Comparison of ENCODE assay signal across 10 cellular contexts in the genomic region with DNA sequence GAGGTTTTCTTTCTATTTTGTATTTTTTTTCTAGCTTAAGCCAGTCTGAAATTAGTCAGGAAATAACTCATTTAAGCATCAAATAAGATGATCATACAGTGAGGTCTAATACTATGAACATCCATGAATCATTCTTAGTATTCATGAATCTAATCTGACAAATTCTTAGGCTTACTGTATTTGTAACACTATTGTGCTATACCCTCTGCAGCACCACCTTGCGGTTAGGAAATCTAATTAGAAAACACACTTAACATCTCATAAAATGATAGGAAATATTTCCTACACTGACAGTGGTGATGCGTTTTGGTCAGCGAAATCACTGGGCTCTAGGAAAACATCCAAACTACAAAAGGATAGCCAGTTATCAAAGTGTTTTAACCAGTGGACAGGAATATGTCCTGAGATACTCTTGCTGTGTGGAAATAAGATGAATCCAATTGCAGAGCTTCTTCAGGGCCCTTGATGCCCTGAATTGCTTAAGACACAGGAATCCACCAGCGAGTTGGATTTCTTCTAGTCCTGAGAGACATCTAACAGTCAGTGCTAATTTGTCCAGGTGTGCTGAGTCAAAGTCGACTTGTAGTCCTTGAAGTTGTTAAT.
DNase-seq lines count a peak whose midpoint lies in the region; ATAC-seq and TF ChIP-seq lines count a peak whose summit lies in the region.
"Had no signal": no experiment of that assay in that cellular context is flagged by ENCODE, and none has a peak within 500 bp of the region (broad histone marks: within the 10 kb centered on the region; RNA-seq: fewer than 3 reads in every experiment).

No MANE protein-coding gene starts in this region.

- intact Hi-C loops in dorsolateral prefrontal cortex (cut with DNase I): no loop called here

- H3K27me3 ChIP-seq in endodermal cell (ENCODE audit: control insufficient read depth, insufficient read depth, low read length, poor library complexity, severe bottlenecking) (peaks cover 39% of the 10 kb centered on the region), dorsolateral prefrontal cortex (no peaks in the 10 kb centered on the region)
- H3K27me3 ChIP-seq: upper lobe of left lung had no signal

- no peak overlapping the region for H3K4me3 Mint-ChIP-seq in endodermal cell
- H3K4me3 Mint-ChIP-seq in progenitor cell of endocrine pancreas (ENCODE audit: low read depth): no peak overlapping the region

- ATAC-seq in HG02885 (IDR thresholded peaks at IDR 0.05; ENCODE audit: poor library complexity, unreplicated experiment) (no peak), HG02678 (IDR thresholded peaks at IDR 0.05; ENCODE audit: unreplicated experiment) (no peak)

- DNase-seq in GM12864 (ENCODE audit: low read depth): no peak
- DNase-seq in NCI-H2227 treated with DMSO at 0.1 percent for 48 hours (lab: John Stamatoyannopoulos, UW): peak; percentile 21
- peak; percentile 60 for DNase-seq in endodermal cell
- no peak for DNase-seq in progenitor cell of endocrine pancreas (ENCODE audit: low spot score, unreplicated experiment)
- no peak for DNase-seq in dorsolateral prefrontal cortex
- no peak for DNase-seq in amygdala (lab: John Stamatoyannopoulos, UW)
- DNase-seq: aorta, upper lobe of left lung had no signal

- H3K27ac Mint-ChIP-seq in endodermal cell (no peak overlapping the region), progenitor cell of endocrine pancreas (no peak overlapping the region)

- TF ChIP-seq CTCF in GM12864 (IDR thresholded peaks at IDR 0.05; ENCODE audit: low read depth, low read length, missing control alignments) (peak; percentile 19), endodermal cell (conservative IDR thresholded peaks at IDR 0.05) (peak; percentile 75), progenitor cell of endocrine pancreas (IDR thresholded peaks at IDR 0.05; ENCODE audit: unreplicated experiment) (peak; percentile 52), dorsolateral prefrontal cortex (IDR thresholded peaks at IDR 0.05 in 54 of 56, conservative IDR thresholded peaks at IDR 0.05 in 2 of 56; ENCODE audit: low read depth in 1 of 56, partially characterized antibody in 56 of 56) (peak in 21 of 56 donors; percentile 8 to 44 (median 20))

- no peaks in the 10 kb centered on the region for H3K36me3 Mint-ChIP-seq in endodermal cell (ENCODE audit: low read depth)
- H3K36me3 Mint-ChIP-seq in progenitor cell of endocrine pancreas (ENCODE audit: insufficient read depth): no peaks in the 10 kb centered on the region

- H3K27me3 Mint-ChIP-seq in endodermal cell (ENCODE audit: insufficient read depth) (no peaks in the 10 kb centered on the region), progenitor cell of endocrine pancreas (peaks cover 2% of the 10 kb centered on the region)

- 69 to 74% methylated on average over 4 to 5 of the region's 5 CpGs for WGBS in endodermal cell (ENCODE audit: insufficient coverage in 1 of 2, insufficient read length in 1 of 2), 2 experiments

- H3K9ac ChIP-seq in endodermal cell (ENCODE audit: extremely low read depth, low read length, poor library complexity, severe bottlenecking): no peak overlapping the region

- H3K4me3 ChIP-seq in GM12864 (ENCODE audit: low read depth, low read length) (no peak overlapping the region), endodermal cell (ENCODE audit: low read length) (no peak overlapping the region), dorsolateral prefrontal cortex (no peak overlapping the region)
- H3K4me3 ChIP-seq: upper lobe of left lung had no signal

- H3K36me3 ChIP-seq in endodermal cell (ENCODE audit: control insufficient read depth, insufficient read depth, low read length): no peaks in the 10 kb centered on the region
- H3K36me3 ChIP-seq: upper lobe of left lung had no signal

- no peaks in the 10 kb centered on the region for H3K9me3 ChIP-seq in endodermal cell (ENCODE audit: control insufficient read depth, low read length)
- H3K9me3 ChIP-seq: upper lobe of left lung had no signal

- H3K27ac ChIP-seq in endodermal cell (ENCODE audit: low read depth, low read length): no peak overlapping the region
- no peak overlapping the region for H3K27ac ChIP-seq in dorsolateral prefrontal cortex
- H3K27ac ChIP-seq: upper lobe of left lung had no signal

- H3K4me1 ChIP-seq in endodermal cell (ENCODE audit: control insufficient read depth, insufficient read depth, low read length): no peaks in the 10 kb centered on the region
- H3K4me1 ChIP-seq: upper lobe of left lung had no signal

- H3K9me3 Mint-ChIP-seq in endodermal cell: no peaks in the 10 kb centered on the region
- H3K9me3 Mint-ChIP-seq in progenitor cell of endocrine pancreas (ENCODE audit: low read depth): no peaks in the 10 kb centered on the region

- H3K4me1 Mint-ChIP-seq in endodermal cell (peaks cover 8% of the 10 kb centered on the region), progenitor cell of endocrine pancreas (ENCODE audit: low read depth) (peaks cover 4% of the 10 kb centered on the region)

Comparison
In these comparisons a context has a peak if more than half of its experiments do, and no peak if none do; other contexts are left out.
1. DNase-seq: peak in NCI-H2227 treated with DMSO at 0.1 percent for 48 hours (single experiment) and endodermal cell (single experiment); none in GM12864 (single experiment), progenitor cell of endocrine pancreas (single experiment), dorsolateral prefrontal cortex (0 of 10) and amygdala (0 of 56).